Comparison of ENCODE assay signal across 26 cellular contexts in genomic region chr5:134460551-134460950, GRCh38. TPM values are rescaled to one million over a fixed set of nuclear protein-coding genes. Genes with fewer than 3 reads are reported as not detected.
DNase-seq lines count a peak whose midpoint lies in the region; ATAC-seq and TF ChIP-seq lines count a peak whose summit lies in the region.
"Had no signal": no experiment of that assay in that cellular context is flagged by ENCODE, and none has a peak within 500 bp of the region (broad histone marks: within the 10 kb centered on the region; RNA-seq: fewer than 3 reads in every experiment).

No MANE protein-coding gene starts in this region.

- no peaks in the 10 kb centered on the region for H3F3A ChIP-seq in neural progenitor cell (ENCODE audit: low read depth)

- H3K36me3 ChIP-seq in MG63 (no peaks in the 10 kb centered on the region), hepatocyte (replicated peaks; ENCODE audit: insufficient read depth, low read depth) (no peaks in the 10 kb centered on the region), spleen (no peaks in the 10 kb centered on the region), neural progenitor cell (no peaks in the 10 kb centered on the region)
- H3K36me3 ChIP-seq: lower lobe of right lung, ovary, stomach had no signal

- no peaks in the 10 kb centered on the region for H3K36me3 Mint-ChIP-seq in activated naive CD4-positive, alpha-beta T cell treated with anti-CD3 and anti-CD28 coated beads, Interleukin-2, amount 50 U/mL, for 72 hours
- no peaks in the 10 kb centered on the region for H3K36me3 Mint-ChIP-seq in activated naive CD4-positive, alpha-beta T cell treated with anti-CD3 and anti-CD28 coated beads for 36 hours (ENCODE audit: low read depth)
- no peaks in the 10 kb centered on the region for H3K36me3 Mint-ChIP-seq in neural progenitor cell
- H3K36me3 Mint-ChIP-seq: CD4-positive, alpha-beta memory T cell; natural killer cell treated with Interleukin-12 subunit alpha and Interleukin-12 subunit beta and Interleukin-15 and Interleukin-18, amount 100 ng/mL, for 72 hours had no signal

- WGBS in hepatocyte (ENCODE audit: low lambda C conversion rate, missing lambda C conversion rate), result 93% methylated on average over 8 of the region's 8 CpGs
- 80 to 98% (median 92%) methylated on average over 5 to 8 of the region's 8 CpGs for WGBS in spleen, 5 donors

- H3K9me3 ChIP-seq in MG63 (no peaks in the 10 kb centered on the region), hepatocyte (ENCODE audit: low read depth) (no peaks in the 10 kb centered on the region), spleen (no peaks in the 10 kb centered on the region), neural progenitor cell (ENCODE audit: low read depth) (no peaks in the 10 kb centered on the region)
- H3K9me3 ChIP-seq: lower lobe of right lung, ovary, stomach had no signal

- H3K4me2 ChIP-seq in hepatocyte (no peak overlapping the region), neural progenitor cell (no peak overlapping the region)
- H3K4me2 ChIP-seq: smooth muscle cell had no signal

- TF ChIP-seq POLR2A in spleen (IDR thresholded peaks at IDR 0.05), result no peak

- TF ChIP-seq CTCF in hepatocyte (IDR thresholded peaks at IDR 0.05; ENCODE audit: poor library complexity) (no peak), spleen (IDR thresholded peaks at IDR 0.05 in 8 of 11, conservative IDR thresholded peaks at IDR 0.05 in 3 of 11) (no peak), neural progenitor cell (IDR thresholded peaks at IDR 0.05) (no peak)

- H3K4me1 ChIP-seq in hepatocyte (ENCODE audit: insufficient read depth) (peaks cover 23% of the 10 kb centered on the region), spleen (peaks cover 0 to 22% (median 18%) of the 10 kb centered on the region in 6 donors), neural progenitor cell (no peaks in the 10 kb centered on the region)
- H3K4me1 ChIP-seq: foreskin keratinocyte had no signal

- H3K4me1 Mint-ChIP-seq in activated naive CD4-positive, alpha-beta T cell treated with anti-CD3 and anti-CD28 coated beads for 36 hours (ENCODE audit: low read depth), result peaks cover 9% of the 10 kb centered on the region
- H3K4me1 Mint-ChIP-seq in neural progenitor cell, result no peaks in the 10 kb centered on the region

- no peak overlapping the region for H2AFZ ChIP-seq in hepatocyte
- H2AFZ ChIP-seq in neural progenitor cell (replicated peaks), result no peak overlapping the region

- H4K20me1 ChIP-seq in hepatocyte (ENCODE audit: insufficient read depth, poor library complexity, severe bottlenecking), result no peaks in the 10 kb centered on the region
- H4K20me1 ChIP-seq in neural progenitor cell (ENCODE audit: low read depth), result no peaks in the 10 kb centered on the region

- H3K4me3 Mint-ChIP-seq in activated naive CD4-positive, alpha-beta T cell treated with anti-CD3 and anti-CD28 coated beads for 36 hours, result no peak overlapping the region
- no peak overlapping the region for H3K4me3 Mint-ChIP-seq in neural progenitor cell
- H3K4me3 Mint-ChIP-seq: activated CD4-positive, alpha-beta memory T cell treated with anti-CD3 and anti-CD28 coated beads, Interleukin-2, amount 10 ng/mL, durations not matched to agents 7 days and 5 days; CD4-positive, alpha-beta memory T cell; dendritic cell treated with granulocyte-macrophage colony-stimulating factor and Interleukin-4, amounts not matched to agents 40 ng/mL and 50 ng/mL, for 4 days; natural killer cell treated with Interleukin-12 subunit alpha and Interleukin-12 subunit beta and Interleukin-15 and Interleukin-18, amount 100 ng/mL, for 72 hours had no signal

- H3K27ac ChIP-seq in hepatocyte (no peak overlapping the region), spleen (no peak overlapping the region), neural progenitor cell (no peak overlapping the region)
- H3K27ac ChIP-seq: 22Rv1, foreskin keratinocyte, lower lobe of right lung, ovary, stomach had no signal

- H3K9me3 Mint-ChIP-seq in activated naive CD4-positive, alpha-beta T cell treated with anti-CD3 and anti-CD28 coated beads, Interleukin-2, amount 50 U/mL, for 72 hours, result no peaks in the 10 kb centered on the region
- no peaks in the 10 kb centered on the region for H3K9me3 Mint-ChIP-seq in activated naive CD4-positive, alpha-beta T cell treated with anti-CD3 and anti-CD28 coated beads for 36 hours
- H3K9me3 Mint-ChIP-seq in neural progenitor cell, result no peaks in the 10 kb centered on the region
- H3K9me3 Mint-ChIP-seq: activated CD4-positive, alpha-beta memory T cell treated with anti-CD3 and anti-CD28 coated beads, Interleukin-2, amount 10 ng/mL, durations not matched to agents 7 days and 5 days; dendritic cell treated with granulocyte-macrophage colony-stimulating factor and Interleukin-4, amounts not matched to agents 40 ng/mL and 50 ng/mL, for 4 days; natural killer cell treated with Interleukin-12 subunit alpha and Interleukin-12 subunit beta and Interleukin-15 and Interleukin-18, amount 100 ng/mL, for 72 hours had no signal

- H3K4me3 ChIP-seq in MG63 (no peak overlapping the region), hepatocyte (no peak overlapping the region), spleen (no peak overlapping the region), neural progenitor cell (no peak overlapping the region)
- H3K4me3 ChIP-seq: lower lobe of right lung, ovary, smooth muscle cell, stomach had no signal

- H3K27ac Mint-ChIP-seq in activated naive CD4-positive, alpha-beta T cell treated with anti-CD3 and anti-CD28 coated beads, Interleukin-2, amount 50 U/mL, for 72 hours, result peak overlapping the region; percentile 26 to 84
- no peak overlapping the region for H3K27ac Mint-ChIP-seq in activated naive CD4-positive, alpha-beta T cell treated with anti-CD3 and anti-CD28 coated beads for 36 hours
- no peak overlapping the region for H3K27ac Mint-ChIP-seq in neural progenitor cell
- H3K27ac Mint-ChIP-seq: activated CD4-positive, alpha-beta memory T cell treated with anti-CD3 and anti-CD28 coated beads, Interleukin-2, amount 10 ng/mL, durations not matched to agents 7 days and 5 days; dendritic cell treated with granulocyte-macrophage colony-stimulating factor and Interleukin-4, amounts not matched to agents 40 ng/mL and 50 ng/mL, for 4 days had no signal

- no peak for DNase-seq in activated naive CD4-positive, alpha-beta T cell treated with anti-CD3 and anti-CD28 coated beads, Interleukin-2, amount 50 U/mL, for 72 hours (ENCODE audit: low spot score in 2 of 2)
- DNase-seq in activated naive CD4-positive, alpha-beta T cell treated with anti-CD3 and anti-CD28 coated beads for 36 hours, result no peak
- DNase-seq in MG63, result peak; percentile 51
- DNase-seq in hepatocyte (ENCODE audit: low spot score), result peak; percentile 9
- DNase-seq in spleen, result peak; percentile 70
- DNase-seq in UCSD-AML1 (lab: John Stamatoyannopoulos, UW; ENCODE audit: unreplicated experiment), result no peak
- no peak for DNase-seq in neural progenitor cell (ENCODE audit: low spot score)
- DNase-seq: activated CD4-positive, alpha-beta memory T cell treated with anti-CD3 and anti-CD28 coated beads, Interleukin-2, amount 10 ng/mL, durations not matched to agents 7 days and 5 days; activated CD8-positive, alpha-beta memory T cell treated with anti-CD3 and anti-CD28 coated beads, Interleukin-2, amount 50 U/mL, for 4 hours; activated naive CD4-positive, alpha-beta T cell; CD4-positive, alpha-beta memory T cell; central memory CD4-positive, alpha-beta T cell; foreskin keratinocyte; lower lobe of right lung; NCI-H1105; NCI-H1930; NCI-H510A treated with DMSO at 0.1 percent for 48 hours; ovary; stimulated activated CD4-positive, alpha-beta T cell treated with anti-CD3 and anti-CD28 coated beads, Interleukin-1b, Interleukin-23, amount 100 ng/mL, for 48 hours; stomach had no signal

- intact Hi-C loops in activated naive CD4-positive, alpha-beta T cell treated with anti-CD3 and anti-CD28 coated beads for 36 hours (cut with micrococcal nuclease), result no loop called here
- intact Hi-C loops in spleen (cut with DNase I; ENCODE audit: low total_unique reads), result loop anchor here (10.0 kb wide), 1 partner anchor 46 kb away; the partner anchor contains the start of gene CDKN2AIPNL

- no peaks in the 10 kb centered on the region for H3K9me2 ChIP-seq in hepatocyte (replicated peaks; ENCODE audit: insufficient read depth)

- no peaks in the 10 kb centered on the region for H3K79me2 ChIP-seq in hepatocyte
- H3K79me2 ChIP-seq in neural progenitor cell (ENCODE audit: low read depth), result no peaks in the 10 kb centered on the region

- no peak for ATAC-seq in activated naive CD4-positive, alpha-beta T cell treated with anti-CD3 and anti-CD28 coated beads, Interleukin-2, amount 50 U/mL, for 72 hours
- ATAC-seq in GM19023 (IDR thresholded peaks at IDR 0.05; ENCODE audit: unreplicated experiment), result no peak
- ATAC-seq: activated CD4-positive, CD25-positive, alpha-beta regulatory T cell treated with anti-CD3 and anti-CD28 coated beads, Interleukin-2, amount 50 U/mL, for 24 hours; foreskin keratinocyte; lower lobe of right lung; natural killer cell treated with Interleukin-12 subunit alpha and Interleukin-12 subunit beta and Interleukin-15 and Interleukin-18, amount 100 ng/mL, for 72 hours had no signal

- CTCF ChIA-PET in activated naive CD4-positive, alpha-beta T cell treated with anti-CD3 and anti-CD28 coated beads for 36 hours (lab: Charles Lee), result no interaction called here

- H3K27me3 ChIP-seq in MG63 (no peaks in the 10 kb centered on the region), hepatocyte (no peaks in the 10 kb centered on the region), spleen (replicated peaks in 1 of 7) (no peaks in the 10 kb centered on the region), neural progenitor cell (no peaks in the 10 kb centered on the region)
- H3K27me3 ChIP-seq: foreskin keratinocyte, ovary, stomach had no signal

- H3K9ac ChIP-seq in neural progenitor cell, result no peak overlapping the region

- H3K27me3 Mint-ChIP-seq in activated naive CD4-positive, alpha-beta T cell treated with anti-CD3 and anti-CD28 coated beads for 36 hours (ENCODE audit: low read depth), result no peaks in the 10 kb centered on the region
- peaks cover 9% of the 10 kb centered on the region for H3K27me3 Mint-ChIP-seq in neural progenitor cell (ENCODE audit: insufficient read depth, low read depth)
- H3K27me3 Mint-ChIP-seq: CD4-positive, alpha-beta memory T cell; dendritic cell treated with granulocyte-macrophage colony-stimulating factor and Interleukin-4, amounts not matched to agents 40 ng/mL and 50 ng/mL, for 4 days; natural killer cell treated with Interleukin-12 subunit alpha and Interleukin-12 subunit beta and Interleukin-15 and Interleukin-18, amount 100 ng/mL, for 72 hours had no signal

RNA-seq across cellular contexts. Expression of gene CDKN2AIPNL, which starts 48.9 kb away (rescaled TPM):
- 10 to 100 TPM in 1 of 2 donors, 1 to 10 TPM in 1; 6.0 to 37.7 TPM for total RNA-seq in activated naive CD4-positive, alpha-beta T cell treated with anti-CD3 and anti-CD28 coated beads, Interleukin-2, amount 50 U/mL, for 72 hours
- total RNA-seq in activated naive CD4-positive, alpha-beta T cell treated with anti-CD3 and anti-CD28 coated beads for 36 hours, result 10 to 100 TPM; 31.1 to 31.5 TPM
- total RNA-seq in MG63 (2014; rRNA removed; shearing (Covaris generic); ENCODE audit: low replicate concordance), result 116 and 161 TPM in 2 replicates
- total RNA-seq in hepatocyte (24.1 and 34.4 TPM in 2 replicates), spleen (10 to 100 TPM; 13.1 to 16.5 (median 14.2) TPM), neural progenitor cell (ENCODE audit: low replicate concordance) (61.7 and 78.9 TPM in 2 replicates)
- polyA plus RNA-seq in hepatocyte (29.9 and 30.0 TPM in 2 replicates), spleen (10 to 100 TPM; 24.5 to 42.7 (median 30.8) TPM)

Comparison
In these comparisons a context has a peak if more than half of its experiments do, and no peak if none do; other contexts are left out.
1. H3K27ac Mint-ChIP-seq: peak in activated naive CD4-positive, alpha-beta T cell treated with anti-CD3 and anti-CD28 coated beads, Interleukin-2, amount 50 U/mL, for 72 hours (2 of 2); none in activated naive CD4-positive, alpha-beta T cell treated with anti-CD3 and anti-CD28 coated beads for 36 hours (single experiment) and neural progenitor cell (single experiment).
2. DNase-seq: peak in MG63 (single experiment), hepatocyte (single experiment) and spleen (single experiment); none in activated naive CD4-positive, alpha-beta T cell treated with anti-CD3 and anti-CD28 coated beads, Interleukin-2, amount 50 U/mL, for 72 hours (0 of 2), activated naive CD4-positive, alpha-beta T cell treated with anti-CD3 and anti-CD28 coated beads for 36 hours (single experiment), UCSD-AML1 (single experiment) and neural progenitor cell (single experiment).